8 cellular contexts compared by ENCODE assay signal in the genomic region with DNA sequence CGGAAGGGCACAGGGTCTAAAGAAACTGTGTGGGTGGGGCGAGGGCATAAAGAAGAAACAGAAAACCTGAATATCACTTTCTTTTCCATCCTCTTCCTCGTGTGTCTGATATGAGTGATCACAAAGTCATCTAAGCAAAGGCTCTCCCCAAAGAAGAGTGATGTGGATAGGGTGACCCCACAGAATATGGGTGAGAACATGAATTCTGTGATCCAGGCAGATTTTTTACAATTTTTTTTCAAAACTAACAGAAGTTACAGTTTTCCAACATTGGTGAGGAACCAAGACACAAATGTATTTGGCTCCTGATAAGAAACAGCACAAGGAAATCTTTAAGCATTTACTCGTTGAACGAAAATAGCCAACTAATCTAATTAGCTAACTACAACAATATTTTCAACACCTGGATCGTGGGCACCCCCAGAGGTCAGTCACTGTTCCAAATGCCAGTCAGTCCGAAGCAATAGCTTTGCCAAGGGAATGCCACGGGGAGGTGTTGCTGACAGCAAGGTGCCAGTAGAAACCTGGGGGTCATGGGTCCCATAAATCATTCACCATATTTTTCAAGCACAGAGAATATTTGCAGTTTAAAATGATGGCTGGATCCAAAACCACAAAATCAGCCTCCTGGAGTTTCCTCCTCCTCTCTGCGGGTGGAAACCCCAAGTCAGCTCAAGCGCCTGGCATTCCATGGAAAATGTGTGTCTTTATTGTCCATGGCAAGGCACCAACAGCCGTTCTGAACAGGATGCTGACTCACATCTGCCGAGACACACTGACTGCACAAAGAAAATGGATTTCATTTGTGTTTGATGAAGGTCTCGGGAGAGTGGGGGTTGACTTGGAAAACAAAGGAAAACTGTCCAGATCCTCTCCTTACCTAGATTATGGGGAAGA. TPM values are rescaled to one million over a fixed set of nuclear protein-coding genes. Genes with fewer than 3 reads are reported as not detected.
DNase-seq lines count a peak whose midpoint lies in the region; TF ChIP-seq lines count a peak whose summit lies in the region.

No MANE protein-coding gene starts in this region.

- H3K4me3 ChIP-seq in tibial artery, result no peak overlapping the region

- no peaks in the 10 kb centered on the region for H3K27me3 Mint-ChIP-seq in activated naive CD4-positive, alpha-beta T cell treated with anti-CD3 and anti-CD28 coated beads for 36 hours (ENCODE audit: low read depth)

- DNase-seq in M059J (ENCODE audit: low read depth), result peak; percentile 100
- DNase-seq in astrocyte of the hippocampus (ENCODE audit: low read depth, low spot score), result peak; percentile 99
- DNase-seq in kidney tubule cell (ENCODE audit: low spot score), result peak; percentile 99
- DNase-seq in tibial artery, result peak; percentile 89 to 94
- no peak for DNase-seq in amygdala (lab: John Stamatoyannopoulos, UW)
- DNase-seq in NCI-H510A treated with DMSO at 0.1 percent for 48 hours (lab: John Stamatoyannopoulos, UW), result no peak
- no peak for DNase-seq in activated naive CD4-positive, alpha-beta T cell treated with anti-CD3 and anti-CD28 coated beads for 36 hours

- no peak overlapping the region for H3K27ac Mint-ChIP-seq in activated naive CD4-positive, alpha-beta T cell treated with anti-CD3 and anti-CD28 coated beads for 36 hours

- no peaks in the 10 kb centered on the region for H3K36me3 Mint-ChIP-seq in activated naive CD4-positive, alpha-beta T cell treated with anti-CD3 and anti-CD28 coated beads for 36 hours (ENCODE audit: low read depth)

- no peaks in the 10 kb centered on the region for H3K4me1 Mint-ChIP-seq in activated naive CD4-positive, alpha-beta T cell treated with anti-CD3 and anti-CD28 coated beads for 36 hours (ENCODE audit: low read depth)

- no peak overlapping the region for H3K4me3 Mint-ChIP-seq in activated naive CD4-positive, alpha-beta T cell treated with anti-CD3 and anti-CD28 coated beads for 36 hours

- CTCF ChIA-PET in activated naive CD4-positive, alpha-beta T cell treated with anti-CD3 and anti-CD28 coated beads for 36 hours (lab: Charles Lee), result no interaction called here

- TF ChIP-seq CTCF in C4-2B (conservative IDR thresholded peaks at IDR 0.05) (no peak), tibial artery (IDR thresholded peaks at IDR 0.05) (no peak)

- H3K27ac ChIP-seq in C4-2B, result peak overlapping the region; percentile 19; the same call in 1 of the 2 replicates
- H3K27ac ChIP-seq in tibial artery, result peak overlapping the region; percentile 75 to 76

- no peaks in the 10 kb centered on the region for H3K9me3 ChIP-seq in tibial artery

- H3K4me1 ChIP-seq in tibial artery, result peaks cover 4 to 78% (median 73%) of the 10 kb centered on the region in 4 donors

- H3K36me3 ChIP-seq in tibial artery, result peaks cover 0 to 6% (median 2%) of the 10 kb centered on the region in 3 donors

- H3K27me3 ChIP-seq in tibial artery, result no peaks in the 10 kb centered on the region

- no peaks in the 10 kb centered on the region for H3K9me3 Mint-ChIP-seq in activated naive CD4-positive, alpha-beta T cell treated with anti-CD3 and anti-CD28 coated beads for 36 hours

- intact Hi-C loops in tibial artery (cut with DNase I; ENCODE audit: low total_unique reads), result no loop called here
- intact Hi-C loops in activated naive CD4-positive, alpha-beta T cell treated with anti-CD3 and anti-CD28 coated beads for 36 hours (cut with micrococcal nuclease), result no loop called here

RNA-seq across cellular contexts. Expression of gene ANXA2, which starts 26.7 kb away (rescaled TPM):
- 2,649 and 2,950 TPM in 2 replicates for total RNA-seq in M059J (2014; rRNA removed; shearing (Covaris generic))
- total RNA-seq in activated naive CD4-positive, alpha-beta T cell treated with anti-CD3 and anti-CD28 coated beads for 36 hours, result 10 to 100 TPM; 16.9 to 18.0 TPM

Comparison
In these comparisons a context has a peak if more than half of its experiments do, and no peak if none do; other contexts are left out.
1. DNase-seq: peak in M059J (single experiment), astrocyte of the hippocampus (single experiment), kidney tubule cell (single experiment) and tibial artery (2 of 2); none in amygdala (0 of 56), NCI-H510A treated with DMSO at 0.1 percent for 48 hours (single experiment) and activated naive CD4-positive, alpha-beta T cell treated with anti-CD3 and anti-CD28 coated beads for 36 hours (single experiment).
2. RNA of gene ANXA2, which starts 26.7 kb away (total RNA-seq): 2,649 to 2,950 TPM in M059J; 16.9 to 18.0 TPM in activated naive CD4-positive, alpha-beta T cell treated with anti-CD3 and anti-CD28 coated beads for 36 hours; every median in the first group is over 100 times any median in the second.